Comparison of ENCODE assay signal across 8 cellular contexts in genomic region chr22:41216984-41217383, GRCh38. TPM values are rescaled to one million over a fixed set of nuclear protein-coding genes. Genes with fewer than 3 reads are reported as not detected.
DNase-seq lines count a peak whose midpoint lies in the region; ATAC-seq lines count a peak whose summit lies in the region.

No MANE protein-coding gene starts in this region.

- H3K27ac Mint-ChIP-seq in activated T-helper 2 cell treated with anti-CD3 and anti-CD28 coated beads, Interferon-gamma antibody, Interleukin-2, Interleukin-4, amounts not matched to agents 10 μg/mL and 5 μg/mL and 100 μg/mL, durations not matched to agents 14 hours and 24 hours and 36 hours: peak overlapping the region; percentile 26

- H3K4me1 ChIP-seq in stomach smooth muscle (ENCODE audit: control insufficient read depth, insufficient read depth, low read length): peaks cover 20% of the 10 kb centered on the region

- H3K9ac ChIP-seq in stomach smooth muscle (ENCODE audit: low read length in 2 of 2): peak overlapping the region; percentile 7 to 71

- peaks cover 32 to 34% of the 10 kb centered on the region in 2 donors for H3K36me3 ChIP-seq in stomach smooth muscle (ENCODE audit: control insufficient read depth in 2 of 2, insufficient read depth in 2 of 2, low read length in 2 of 2)

- H3K36me3 Mint-ChIP-seq in activated T-helper 2 cell treated with anti-CD3 and anti-CD28 coated beads, Interferon-gamma antibody, Interleukin-2, Interleukin-4, amounts not matched to agents 10 μg/mL and 5 μg/mL and 100 μg/mL, durations not matched to agents 14 hours and 24 hours and 36 hours (ENCODE audit: low read depth): peaks cover 64% of the 10 kb centered on the region

- H3K4me3 Mint-ChIP-seq in activated T-helper 2 cell treated with anti-CD3 and anti-CD28 coated beads, Interferon-gamma antibody, Interleukin-2, Interleukin-4, amounts not matched to agents 10 μg/mL and 5 μg/mL and 100 μg/mL, durations not matched to agents 14 hours and 24 hours and 36 hours (ENCODE audit: low read depth): no peak overlapping the region

- H3K9me3 Mint-ChIP-seq in activated T-helper 2 cell treated with anti-CD3 and anti-CD28 coated beads, Interferon-gamma antibody, Interleukin-2, Interleukin-4, amounts not matched to agents 10 μg/mL and 5 μg/mL and 100 μg/mL, durations not matched to agents 14 hours and 24 hours and 36 hours: no peaks in the 10 kb centered on the region

- H3K27me3 ChIP-seq in stomach smooth muscle (ENCODE audit: control insufficient read depth in 1 of 2, insufficient read depth in 2 of 2, low read length in 2 of 2): no peaks in the 10 kb centered on the region

- no peaks in the 10 kb centered on the region for H3K9me3 ChIP-seq in stomach smooth muscle (ENCODE audit: control insufficient read depth in 2 of 2, low read length in 2 of 2)

- H3K4me1 Mint-ChIP-seq in activated T-helper 2 cell treated with anti-CD3 and anti-CD28 coated beads, Interferon-gamma antibody, Interleukin-2, Interleukin-4, amounts not matched to agents 10 μg/mL and 5 μg/mL and 100 μg/mL, durations not matched to agents 14 hours and 24 hours and 36 hours (ENCODE audit: low read depth): peaks cover 21% of the 10 kb centered on the region

- ATAC-seq in left ventricle myocardium superior (peak; percentile 8), HG03469 (IDR thresholded peaks at IDR 0.05; ENCODE audit: unreplicated experiment) (no peak), GM18861 (IDR thresholded peaks at IDR 0.05; ENCODE audit: unreplicated experiment) (no peak)

- peak overlapping the region; percentile 32 to 60 for H3K4me3 ChIP-seq in stomach smooth muscle (ENCODE audit: low read length in 2 of 2)

- DNase-seq in NCI-H2107 treated with DMSO at 0.1 percent for 48 hours (lab: John Stamatoyannopoulos, UW; ENCODE audit: unreplicated experiment) (peak; percentile 54), NCI-H2107 (lab: John Stamatoyannopoulos, UW) (no peak), left ventricle myocardium superior (no peak)
- no peak for DNase-seq in activated T-helper 2 cell treated with anti-CD3 and anti-CD28 coated beads, Interferon-gamma antibody, Interleukin-2, Interleukin-4, amounts not matched to agents 10 μg/mL and 5 μg/mL and 100 μg/mL, durations not matched to agents 14 hours and 24 hours and 36 hours (ENCODE audit: low spot score)
- DNase-seq in effector CD4-positive, alpha-beta T cell: no peak

- H3K27ac ChIP-seq in stomach smooth muscle (ENCODE audit: low read length): peak overlapping the region; percentile 85

- H3K27me3 Mint-ChIP-seq in activated T-helper 2 cell treated with anti-CD3 and anti-CD28 coated beads, Interferon-gamma antibody, Interleukin-2, Interleukin-4, amounts not matched to agents 10 μg/mL and 5 μg/mL and 100 μg/mL, durations not matched to agents 14 hours and 24 hours and 36 hours (ENCODE audit: low read depth): no peaks in the 10 kb centered on the region

- intact Hi-C loops in activated T-helper 2 cell treated with anti-CD3 and anti-CD28 coated beads, Interferon-gamma antibody, Interleukin-2, Interleukin-4, amounts not matched to agents 10 μg/mL and 5 μg/mL and 100 μg/mL, durations not matched to agents 14 hours and 24 hours and 36 hours (cut with micrococcal nuclease): no loop called here
- intact Hi-C loops in left ventricle myocardium superior (cut with micrococcal nuclease): no loop called here

RNA-seq across cellular contexts. Expression of gene L3MBTL2, which starts 11.9 kb away (rescaled TPM):
- total RNA-seq in activated T-helper 2 cell treated with anti-CD3 and anti-CD28 coated beads, Interferon-gamma antibody, Interleukin-2, Interleukin-4, amounts not matched to agents 10 μg/mL and 5 μg/mL and 100 μg/mL, durations not matched to agents 14 hours and 24 hours and 36 hours: 39.3 and 42.2 TPM in 2 replicates
- 18.2 TPM for total RNA-seq in left ventricle myocardium superior

RNA-seq across cellular contexts. Expression of gene CHADL, which starts 23.7 kb away (rescaled TPM):
- total RNA-seq in activated T-helper 2 cell treated with anti-CD3 and anti-CD28 coated beads, Interferon-gamma antibody, Interleukin-2, Interleukin-4, amounts not matched to agents 10 μg/mL and 5 μg/mL and 100 μg/mL, durations not matched to agents 14 hours and 24 hours and 36 hours: 0.11 and 0.62 TPM in 2 replicates
- 25.4 TPM for total RNA-seq in left ventricle myocardium superior

Comparison
In these comparisons a context has a peak if more than half of its experiments do, and no peak if none do; other contexts are left out.
1. RNA of gene CHADL, which starts 23.7 kb away (total RNA-seq): 25.4 TPM in left ventricle myocardium superior (single experiment); 0.11 to 0.62 TPM in activated T-helper 2 cell treated with anti-CD3 and anti-CD28 coated beads, Interferon-gamma antibody, Interleukin-2, Interleukin-4, amounts not matched to agents 10 μg/mL and 5 μg/mL and 100 μg/mL, durations not matched to agents 14 hours and 24 hours and 36 hours; every median in the first group is over 10 times any median in the second.